ENCODE assay signal across 12 cellular contexts in genomic region chr11:121453589-121454299, GRCh38. TPM values are rescaled to one million over a fixed set of nuclear protein-coding genes. Genes with fewer than 3 reads are reported as not detected.
DNase-seq lines count a peak whose midpoint lies in the region; ATAC-seq and TF ChIP-seq lines count a peak whose summit lies in the region.
"Had no signal": no experiment of that assay in that cellular context is flagged by ENCODE, and none has a peak within 500 bp of the region (broad histone marks: within the 10 kb centered on the region; RNA-seq: fewer than 3 reads in every experiment).

No MANE protein-coding gene starts in this region.

- H3K27me3 Mint-ChIP-seq in activated naive CD4-positive, alpha-beta T cell treated with anti-CD3 and anti-CD28 coated beads, Interleukin-2, amount 50 U/mL, for 24 hours, result no peaks in the 10 kb centered on the region
- H3K27me3 Mint-ChIP-seq in activated naive CD8-positive, alpha-beta T cell treated with anti-CD3 and anti-CD28 coated beads, Interleukin-2, amount 50 U/mL, for 24 hours, result no peaks in the 10 kb centered on the region
- peaks cover 5% of the 10 kb centered on the region for H3K27me3 Mint-ChIP-seq in mesothelial cell of epicardium (ENCODE audit: low read depth)

- DNase-seq in activated naive CD4-positive, alpha-beta T cell treated with anti-CD3 and anti-CD28 coated beads, Interleukin-2, amount 50 U/mL, for 16 hours, result no peak
- no peak for DNase-seq in activated naive CD8-positive, alpha-beta T cell treated with anti-CD3 and anti-CD28 coated beads, Interleukin-2, amount 50 U/mL, for 24 hours
- DNase-seq in mesothelial cell of epicardium (ENCODE audit: low spot score in 2 of 2, unreplicated experiment in 2 of 2), result no peak
- no peak for DNase-seq in upper lobe of left lung
- DNase-seq in WERI-Rb-1, result no peak
- no peak for DNase-seq in pons (ENCODE audit: low spot score)
- DNase-seq: HCEC 1CT, NCI-H2107, stomach had no signal

- H3K27ac Mint-ChIP-seq in activated naive CD4-positive, alpha-beta T cell treated with anti-CD3 and anti-CD28 coated beads, Interleukin-2, amount 50 U/mL, for 24 hours, result peak overlapping the region; percentile 99
- H3K27ac Mint-ChIP-seq in activated naive CD8-positive, alpha-beta T cell treated with anti-CD3 and anti-CD28 coated beads, Interleukin-2, amount 50 U/mL, for 24 hours, result peak overlapping the region; percentile 99
- no peak overlapping the region for H3K27ac Mint-ChIP-seq in mesothelial cell of epicardium

- peaks cover 89% of the 10 kb centered on the region for H3K4me1 Mint-ChIP-seq in activated naive CD4-positive, alpha-beta T cell treated with anti-CD3 and anti-CD28 coated beads, Interleukin-2, amount 50 U/mL, for 24 hours
- peaks cover 90% of the 10 kb centered on the region for H3K4me1 Mint-ChIP-seq in activated naive CD8-positive, alpha-beta T cell treated with anti-CD3 and anti-CD28 coated beads, Interleukin-2, amount 50 U/mL, for 24 hours
- peaks cover 28% of the 10 kb centered on the region for H3K4me1 Mint-ChIP-seq in mesothelial cell of epicardium

- TF ChIP-seq CTCF in mesothelial cell of epicardium (IDR thresholded peaks at IDR 0.05; ENCODE audit: unreplicated experiment) (no peak), upper lobe of left lung (IDR thresholded peaks at IDR 0.05) (no peak), WERI-Rb-1 (IDR thresholded peaks at IDR 0.05; ENCODE audit: low read depth, low read length) (no peak)

- H3K9me3 ChIP-seq in upper lobe of left lung (no peaks in the 10 kb centered on the region), WERI-Rb-1 (ENCODE audit: severe bottlenecking) (no peaks in the 10 kb centered on the region)
- H3K9me3 ChIP-seq: stomach had no signal

- peak overlapping the region; percentile 13 to 88 (median 73) for H3K27ac ChIP-seq in upper lobe of left lung
- H3K27ac ChIP-seq in WERI-Rb-1, result no peak overlapping the region
- H3K27ac ChIP-seq: SK-N-MC had no signal

- H3K4me1 ChIP-seq in upper lobe of left lung, result peaks cover 10 to 32% (median 19%) of the 10 kb centered on the region in 4 donors

- H3K9me3 Mint-ChIP-seq in activated naive CD4-positive, alpha-beta T cell treated with anti-CD3 and anti-CD28 coated beads, Interleukin-2, amount 50 U/mL, for 24 hours, result no peaks in the 10 kb centered on the region
- H3K9me3 Mint-ChIP-seq in activated naive CD8-positive, alpha-beta T cell treated with anti-CD3 and anti-CD28 coated beads, Interleukin-2, amount 50 U/mL, for 24 hours, result no peaks in the 10 kb centered on the region
- no peaks in the 10 kb centered on the region for H3K9me3 Mint-ChIP-seq in mesothelial cell of epicardium

- TF ChIP-seq EP300 in upper lobe of left lung (IDR thresholded peaks at IDR 0.05), result no peak

- no peak for TF ChIP-seq POLR2A in upper lobe of left lung (IDR thresholded peaks at IDR 0.05)

- ATAC-seq in activated naive CD8-positive, alpha-beta T cell treated with anti-CD3 and anti-CD28 coated beads, Interleukin-2, amount 50 U/mL, for 24 hours, result no peak
- no peak for ATAC-seq in upper lobe of left lung (ENCODE audit: low FRiP score in 2 of 2)
- ATAC-seq in HG02981 (IDR thresholded peaks at IDR 0.05; ENCODE audit: unreplicated experiment), result no peak

- H3K36me3 ChIP-seq in upper lobe of left lung, result no peaks in the 10 kb centered on the region
- H3K36me3 ChIP-seq in WERI-Rb-1, result no peaks in the 10 kb centered on the region
- H3K36me3 ChIP-seq: stomach had no signal

- WGBS in upper lobe of left lung, 2 donors, result 58 to 60% methylated on average over 6 of the region's 6 CpGs

- H3K4me3 ChIP-seq in upper lobe of left lung (peak overlapping the region in 3 of 4 donors; percentile 71 to 87 (median 80)), WERI-Rb-1 (ENCODE audit: low read depth, low read length) (no peak overlapping the region)
- H3K4me3 ChIP-seq: SK-N-MC had no signal

- H3K36me3 Mint-ChIP-seq in activated naive CD4-positive, alpha-beta T cell treated with anti-CD3 and anti-CD28 coated beads, Interleukin-2, amount 50 U/mL, for 24 hours, result peaks cover 8% of the 10 kb centered on the region
- H3K36me3 Mint-ChIP-seq in activated naive CD8-positive, alpha-beta T cell treated with anti-CD3 and anti-CD28 coated beads, Interleukin-2, amount 50 U/mL, for 24 hours (ENCODE audit: low read depth), result peaks cover 3% of the 10 kb centered on the region
- H3K36me3 Mint-ChIP-seq in mesothelial cell of epicardium, result no peaks in the 10 kb centered on the region

- peak overlapping the region; percentile 97 for H3K4me3 Mint-ChIP-seq in activated naive CD4-positive, alpha-beta T cell treated with anti-CD3 and anti-CD28 coated beads, Interleukin-2, amount 50 U/mL, for 24 hours
- H3K4me3 Mint-ChIP-seq in activated naive CD8-positive, alpha-beta T cell treated with anti-CD3 and anti-CD28 coated beads, Interleukin-2, amount 50 U/mL, for 24 hours, result peak overlapping the region; percentile 97
- H3K4me3 Mint-ChIP-seq in mesothelial cell of epicardium, result peak overlapping the region; percentile 96

- H3K27me3 ChIP-seq in upper lobe of left lung, result no peaks in the 10 kb centered on the region
- H3K27me3 ChIP-seq in WERI-Rb-1 (ENCODE audit: insufficient read depth, low read depth, severe bottlenecking), result no peaks in the 10 kb centered on the region

RNA-seq across cellular contexts. Expression of gene SORL1, which starts 1.6 kb away (rescaled TPM):
- total RNA-seq in mesothelial cell of epicardium (28.0 to 32.8 TPM (median 29.8 TPM) in 3 replicates), upper lobe of left lung (10 to 100 TPM; 33.3 to 85.9 (median 67.2) TPM)
